ENCODE assay signal across 23 cellular contexts in the genomic region with DNA sequence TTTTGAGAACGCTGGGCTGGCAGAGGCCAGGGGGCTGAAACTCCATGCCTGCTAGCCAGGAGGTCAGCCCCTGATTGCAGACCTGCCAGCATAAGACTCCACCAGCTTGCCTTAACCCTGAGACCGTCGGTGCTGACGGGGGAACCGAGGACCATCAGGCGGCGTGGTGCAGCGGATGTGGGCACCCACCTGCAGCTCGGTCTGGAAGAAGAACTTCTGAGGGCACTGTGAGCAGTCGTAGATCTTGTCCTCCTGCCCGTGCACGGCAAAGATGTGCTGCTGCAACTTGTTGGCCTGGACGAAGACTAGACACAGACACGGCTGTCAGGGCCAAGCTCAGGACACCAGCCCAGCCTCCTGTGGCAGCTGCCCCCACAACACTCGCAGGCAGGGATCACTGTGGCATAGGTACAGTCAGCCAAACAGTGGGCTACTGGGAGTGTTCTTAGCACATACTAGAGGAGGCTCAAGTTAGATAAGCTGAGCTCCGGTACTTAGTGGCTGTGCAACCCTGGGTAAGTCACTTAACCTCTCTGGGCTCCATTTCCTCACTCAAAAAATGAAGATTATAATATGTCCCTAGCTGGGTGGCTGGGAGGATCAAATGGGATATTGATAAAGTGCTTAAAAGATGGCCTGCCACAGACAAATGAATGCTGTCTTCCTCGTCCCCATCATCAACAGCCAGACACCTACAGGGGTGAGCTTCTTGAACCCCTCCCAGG.
"Had no signal": no experiment of that assay in that cellular context is flagged by ENCODE, and none has a peak within 500 bp of the region (broad histone marks: within the 10 kb centered on the region; RNA-seq: fewer than 3 reads in every experiment).

No MANE protein-coding gene starts in this region.

- H3K4me3 ChIP-seq: colonic mucosa, gastrocnemius medialis, mucosa of descending colon, transverse colon had no signal

- H3K9ac ChIP-seq: parathyroid adenoma had no signal

- H3K4me1 ChIP-seq: colonic mucosa, gastrocnemius medialis, parathyroid adenoma had no signal

- H3K79me2 ChIP-seq: parathyroid adenoma had no signal

- H3K27ac ChIP-seq: colonic mucosa, gastrocnemius medialis, parathyroid adenoma, transverse colon, VCaP had no signal

- H3K9me3 ChIP-seq: colonic mucosa, gastrocnemius medialis, mucosa of descending colon, transverse colon had no signal

- H2AFZ ChIP-seq: parathyroid adenoma had no signal

- H3K36me3 ChIP-seq: colonic mucosa, transverse colon had no signal

- H3K27ac Mint-ChIP-seq: activated T-helper 17 cell treated with anti-CD3 and anti-CD28 coated beads, Interleukin-2, amount 50 U/mL, for 72 hours had no signal

- H3K9me3 Mint-ChIP-seq: activated T-cell treated with anti-CD3 and anti-CD28 coated beads, Interleukin-2, amount 50 U/mL, for 4 hours; activated T-helper 17 cell treated with anti-CD3 and anti-CD28 coated beads, Interleukin-2, amount 50 U/mL, for 72 hours had no signal

- DNase-seq: activated CD4-positive, alpha-beta T cell treated with anti-CD3 and anti-CD28 coated beads for 4 hours; activated CD4-positive, alpha-beta T cell treated with anti-CD3 and anti-CD28 coated beads, Interleukin-2, amount 50 U/mL, for 48 hours; activated gamma-delta T cell treated with Interleukin-2 at 50 U/mL for 16 hours; activated naive CD4-positive, alpha-beta T cell treated with anti-CD3 and anti-CD28 coated beads, Interleukin-2, amount 50 U/mL, for 16 hours; activated T-cell treated with anti-CD3 and anti-CD28 coated beads, Interleukin-2, amount 50 U/mL, for 4 hours; colonic mucosa; effector CD8-positive, alpha-beta T cell; gastrocnemius medialis; glutamatergic neuron; left ventricle myocardium superior; mucosa of descending colon; nucleus accumbens; right cardiac atrium; stimulated activated CD4-positive, alpha-beta T cell treated with anti-CD3 and anti-CD28 coated beads, Interleukin-2, amount 100 ng/mL, for 48 hours; stimulated activated naive CD4-positive, alpha-beta T cell treated with Interleukin-2 at 50 U/mL for 16 hours; T-helper 1 cell; transverse colon had no signal

- H3K4me3 Mint-ChIP-seq: activated T-cell treated with anti-CD3 and anti-CD28 coated beads, Interleukin-2, amount 50 U/mL, for 4 hours; activated T-helper 17 cell treated with anti-CD3 and anti-CD28 coated beads, Interleukin-2, amount 50 U/mL, for 72 hours had no signal

- ATAC-seq: activated T-cell treated with anti-CD3 and anti-CD28 coated beads, Interleukin-2, amount 50 U/mL, for 4 hours; activated T-helper 17 cell treated with anti-CD3 and anti-CD28 coated beads, Interleukin-2, amount 50 U/mL, for 72 hours; gastrocnemius medialis; left ventricle myocardium superior; mucosa of descending colon; right cardiac atrium had no signal

- FAIRE-seq: endometrium, islet of Langerhans, urothelium cell line had no signal

- H3K27me3 ChIP-seq: colonic mucosa, gastrocnemius medialis, transverse colon had no signal

- H3K4me1 Mint-ChIP-seq: activated T-helper 17 cell treated with anti-CD3 and anti-CD28 coated beads, Interleukin-2, amount 50 U/mL, for 72 hours had no signal
